15 cellular contexts compared by ENCODE assay signal in the genomic region with DNA sequence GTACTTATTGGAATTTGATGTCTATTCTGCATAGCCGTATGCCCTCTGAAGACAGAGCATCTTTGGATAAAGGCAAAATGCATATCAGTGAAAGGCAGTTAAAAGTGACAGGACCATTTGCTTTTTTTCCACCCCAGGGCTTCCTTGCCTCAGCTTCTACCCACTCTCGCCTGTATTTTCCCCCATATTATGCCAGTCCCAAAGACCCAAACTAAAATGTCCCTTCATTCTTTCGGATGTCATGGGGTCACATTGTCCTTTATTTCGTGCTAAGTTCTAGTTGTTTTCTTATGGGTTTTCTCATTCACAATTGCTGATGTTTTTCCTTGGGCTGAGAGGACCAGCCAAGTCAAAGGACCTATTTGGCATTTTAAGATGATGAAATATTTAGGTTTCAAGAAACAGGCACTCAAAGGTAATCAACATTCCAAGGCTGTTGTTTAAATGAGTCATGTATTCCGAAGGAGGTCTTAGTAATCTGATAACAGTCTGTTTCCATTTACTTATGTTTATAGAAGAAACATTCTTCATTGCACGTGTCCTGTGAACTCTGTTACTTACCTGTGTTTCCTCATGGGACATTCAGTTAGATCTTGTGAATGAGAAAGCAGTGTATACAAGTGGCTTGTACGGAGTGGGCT.
A peak's percentile ranks its signal among the peaks of the same experiment; 100 is the strongest.
DNase-seq lines count a peak whose midpoint lies in the region; ATAC-seq and TF ChIP-seq lines count a peak whose summit lies in the region.
"Had no signal": no experiment of that assay in that cellular context is flagged by ENCODE, and none has a peak within 500 bp of the region (broad histone marks: within the 10 kb centered on the region; RNA-seq: fewer than 3 reads in every experiment).

No MANE protein-coding gene starts in this region.

- H3K36me3 ChIP-seq in smooth muscle cell (ENCODE audit: low read depth), result no peaks in the 10 kb centered on the region
- H3K36me3 ChIP-seq: MG63, thoracic aorta had no signal

- H3K27ac ChIP-seq in smooth muscle cell (ENCODE audit: low read depth), result peak overlapping the region; percentile 43

- no peak for TF ChIP-seq CTCF in HFFc6 (IDR thresholded peaks at IDR 0.05)
- no peak for TF ChIP-seq CTCF in smooth muscle cell (IDR thresholded peaks at IDR 0.05; ENCODE audit: borderline replicate concordance, insufficient read depth, poor library complexity, severe bottlenecking)
- no peak for TF ChIP-seq CTCF in GM10266 (IDR thresholded peaks at IDR 0.05; ENCODE audit: control insufficient read depth, insufficient read depth, low read depth, missing control alignments)

- H3K27me3 Mint-ChIP-seq in HFFc6 (ENCODE audit: insufficient read depth), result no peaks in the 10 kb centered on the region
- H3K27me3 Mint-ChIP-seq: activated naive CD8-positive, alpha-beta T cell treated with anti-CD3 and anti-CD28 coated beads, Interleukin-2, amount 10 ng/mL, durations not matched to agents 7 days and 5 days had no signal

- peak overlapping the region; percentile 78 for H3K27ac Mint-ChIP-seq in HFFc6
- H3K27ac Mint-ChIP-seq: activated naive CD8-positive, alpha-beta T cell treated with anti-CD3 and anti-CD28 coated beads, Interleukin-2, amount 10 ng/mL, durations not matched to agents 7 days and 5 days; T-helper 1 cell treated with Interleukin-12 subunit alpha and Interleukin-12 subunit beta and Interleukin-4 antibody, amounts not matched to agents 30 μg/mL and 1 μg/mL, for 36 hours had no signal

- ATAC-seq in HG03565 (IDR thresholded peaks at IDR 0.05; ENCODE audit: unreplicated experiment), result no peak

- H3K4me3 Mint-ChIP-seq in HFFc6, result peak overlapping the region; percentile 59
- H3K4me3 Mint-ChIP-seq: activated naive CD8-positive, alpha-beta T cell treated with anti-CD3 and anti-CD28 coated beads, Interleukin-2, amount 10 ng/mL, durations not matched to agents 7 days and 5 days; T-helper 1 cell treated with Interleukin-12 subunit alpha and Interleukin-12 subunit beta and Interleukin-4 antibody, amounts not matched to agents 30 μg/mL and 1 μg/mL, for 36 hours had no signal

- no peak overlapping the region for H3K4me3 ChIP-seq in smooth muscle cell
- H3K4me3 ChIP-seq: MG63, thoracic aorta had no signal

- no peaks in the 10 kb centered on the region for H3K79me2 ChIP-seq in smooth muscle cell (ENCODE audit: low read depth)

- no peaks in the 10 kb centered on the region for H4K20me1 ChIP-seq in smooth muscle cell (ENCODE audit: low read depth)

- no peaks in the 10 kb centered on the region for H3K4me1 ChIP-seq in smooth muscle cell (ENCODE audit: low read depth)

- H3K4me2 ChIP-seq in smooth muscle cell, result no peak overlapping the region

- DNase-seq in HFFc6, result peak; percentile 6
- peak; percentile 42 for DNase-seq in SW480 (ENCODE audit: low spot score)
- peak; percentile 42 for DNase-seq in glomerular endothelial cell (ENCODE audit: extremely low read depth, low read depth, low spot score)
- no peak for DNase-seq in smooth muscle cell (lab: John Stamatoyannopoulos, UW; ENCODE audit: unreplicated experiment)
- DNase-seq in NK-92 (lab: John Stamatoyannopoulos, UW; ENCODE audit: unreplicated experiment), result no peak
- no peak for DNase-seq in cerebellum (ENCODE audit: low spot score)
- no peak for DNase-seq in GM10266 (ENCODE audit: extremely low spot score)
- DNase-seq: activated CD8-positive, alpha-beta memory T cell treated with anti-CD3 and anti-CD28 coated beads for 24 hours; activated naive CD8-positive, alpha-beta T cell treated with anti-CD3 and anti-CD28 coated beads, Interleukin-2, amount 10 ng/mL, durations not matched to agents 7 days and 5 days; DMS153; MG63; NCI-H510A treated with DMSO at 0.1 percent for 48 hours had no signal

- no peak overlapping the region for H2AFZ ChIP-seq in smooth muscle cell (ENCODE audit: low read depth)

- H3K36me3 Mint-ChIP-seq in HFFc6 (ENCODE audit: low read depth), result no peaks in the 10 kb centered on the region
- H3K36me3 Mint-ChIP-seq: activated naive CD8-positive, alpha-beta T cell treated with anti-CD3 and anti-CD28 coated beads, Interleukin-2, amount 10 ng/mL, durations not matched to agents 7 days and 5 days had no signal

- WGBS in smooth muscle cell (ENCODE audit: low lambda C conversion rate), result 44% methylated on average over 7 of the region's 7 CpGs

- no peak overlapping the region for H3K9ac ChIP-seq in smooth muscle cell (ENCODE audit: low read depth)

- no peaks in the 10 kb centered on the region for H3K9me3 ChIP-seq in smooth muscle cell (replicated peaks; ENCODE audit: low read depth)
- H3K9me3 ChIP-seq: MG63, thoracic aorta had no signal

- peaks cover 24% of the 10 kb centered on the region for H3K4me1 Mint-ChIP-seq in HFFc6 (ENCODE audit: low read depth)
- H3K4me1 Mint-ChIP-seq: activated naive CD8-positive, alpha-beta T cell treated with anti-CD3 and anti-CD28 coated beads, Interleukin-2, amount 10 ng/mL, durations not matched to agents 7 days and 5 days had no signal

- no peaks in the 10 kb centered on the region for H3K27me3 ChIP-seq in smooth muscle cell (ENCODE audit: low read depth)
- H3K27me3 ChIP-seq: MG63 had no signal

- H3F3A ChIP-seq in smooth muscle cell (ENCODE audit: low read depth), result no peaks in the 10 kb centered on the region

- peaks cover 4% of the 10 kb centered on the region; the same call in 1 of the 2 replicates for H3K9me3 Mint-ChIP-seq in HFFc6
- H3K9me3 Mint-ChIP-seq: activated naive CD8-positive, alpha-beta T cell treated with anti-CD3 and anti-CD28 coated beads, Interleukin-2, amount 10 ng/mL, durations not matched to agents 7 days and 5 days; T-helper 1 cell treated with Interleukin-12 subunit alpha and Interleukin-12 subunit beta and Interleukin-4 antibody, amounts not matched to agents 30 μg/mL and 1 μg/mL, for 36 hours had no signal

Comparison
In these comparisons a context has a peak if more than half of its experiments do, and no peak if none do; other contexts are left out.
1. DNase-seq: peak in HFFc6 (single experiment), SW480 (single experiment) and glomerular endothelial cell (single experiment); none in smooth muscle cell (single experiment), NK-92 (single experiment), cerebellum (single experiment) and GM10266 (single experiment).